Comparison of ENCODE assay signal across 8 cellular contexts in the genomic region with DNA sequence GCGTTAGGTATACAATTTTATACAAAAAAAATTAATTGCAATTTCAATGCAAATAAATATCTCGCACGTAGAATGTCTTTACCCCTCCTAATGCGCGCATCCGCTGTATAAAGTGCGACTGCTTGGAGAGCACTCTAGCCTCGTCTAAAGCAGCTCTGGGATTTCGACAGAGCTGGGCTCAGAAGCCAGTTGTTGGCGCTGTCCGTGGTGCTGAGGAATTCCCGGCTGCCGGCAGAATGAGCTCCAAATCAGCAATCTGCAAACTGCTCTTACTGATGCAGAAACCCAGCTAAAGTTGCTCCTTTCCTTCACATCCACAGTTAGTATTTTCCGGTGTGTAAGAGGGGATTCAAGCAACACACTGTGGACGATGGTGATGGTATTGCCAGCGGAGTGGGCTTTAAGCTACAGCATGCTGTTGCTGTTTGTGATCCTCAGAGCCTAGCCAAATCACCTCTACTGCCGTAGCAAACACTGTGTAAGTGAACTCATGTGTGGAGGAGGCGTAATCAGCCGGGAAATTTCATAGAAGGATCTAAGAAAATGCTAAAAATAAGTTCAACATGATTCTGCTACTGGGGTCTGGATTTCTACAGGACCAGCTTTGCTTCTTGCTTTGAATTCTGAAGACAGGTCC. TPM values are rescaled to one million over a fixed set of nuclear protein-coding genes. Genes with fewer than 3 reads are reported as not detected.
A peak's percentile ranks its signal among the peaks of the same experiment; 100 is the strongest.
DNase-seq lines count a peak whose midpoint lies in the region; ATAC-seq, FAIRE-seq and TF ChIP-seq lines count a peak whose summit lies in the region.

TSS of gene VWC2L (plus strand) at position 137 of the 637 bp plus-strand sequence. CDS start 3,140 bp downstream, outside the sequence.

- TF ChIP-seq POLR2A in H54 (IDR thresholded peaks at IDR 0.05; ENCODE audit: low read depth, low read length): no peak

- DNase-seq in DMS114 treated with DMSO at 0.1 percent for 48 hours (lab: John Stamatoyannopoulos, UW; ENCODE audit: unreplicated experiment): peak; percentile 17
- DNase-seq in H54 (ENCODE audit: insufficient read length, low spot score): peak; percentile 40
- peak; percentile 57 for DNase-seq in NCI-H2171 (lab: John Stamatoyannopoulos, UW)
- DNase-seq in activated CD4-positive, alpha-beta T cell treated with anti-CD3 and anti-CD28 coated beads, Interleukin-2, amount 50 U/mL, for 48 hours: peak; percentile 39 to 41
- DNase-seq in fibroblast of villous mesenchyme (ENCODE audit: low read depth): peak; percentile 66
- peak; percentile 27 for DNase-seq in omental fat pad (ENCODE audit: low spot score)

- TF ChIP-seq CTCF in fibroblast of villous mesenchyme (IDR thresholded peaks at IDR 0.05; ENCODE audit: insufficient read depth, low read depth, low read length) (no peak), omental fat pad (IDR thresholded peaks at IDR 0.05) (no peak)

- H3K4me3 ChIP-seq in fibroblast of villous mesenchyme (ENCODE audit: low read depth, low read length): no peak within 1 kb of the TSS

- peak; percentile 68 for FAIRE-seq in H54 (lab: Jason Lieb, UNC)

- ATAC-seq in omental fat pad (ENCODE audit: low FRiP score): no peak
- ATAC-seq in GM19324 (IDR thresholded peaks at IDR 0.05; ENCODE audit: low FRiP score, unreplicated experiment): no peak
- ATAC-seq in GM18502 (IDR thresholded peaks at IDR 0.05; ENCODE audit: poor library complexity, unreplicated experiment): no peak

RNA-seq across cellular contexts. Expression of gene VWC2L, which starts in this region (rescaled TPM):
- total RNA-seq in fibroblast of villous mesenchyme: under 0.01 TPM in 1 of 2 replicates, not detected in the other
- total RNA-seq in omental fat pad: not detected

Comparison
In these comparisons a context has a peak if more than half of its experiments do, and no peak if none do; other contexts are left out.
1. Peak in DNase-seq in fibroblast of villous mesenchyme; RNA of the gene not detected or under 1 TPM.
2. Peak in DNase-seq in omental fat pad; RNA of the gene not detected or under 1 TPM.